ENCODE assay signal across 14 cellular contexts in the genomic region with DNA sequence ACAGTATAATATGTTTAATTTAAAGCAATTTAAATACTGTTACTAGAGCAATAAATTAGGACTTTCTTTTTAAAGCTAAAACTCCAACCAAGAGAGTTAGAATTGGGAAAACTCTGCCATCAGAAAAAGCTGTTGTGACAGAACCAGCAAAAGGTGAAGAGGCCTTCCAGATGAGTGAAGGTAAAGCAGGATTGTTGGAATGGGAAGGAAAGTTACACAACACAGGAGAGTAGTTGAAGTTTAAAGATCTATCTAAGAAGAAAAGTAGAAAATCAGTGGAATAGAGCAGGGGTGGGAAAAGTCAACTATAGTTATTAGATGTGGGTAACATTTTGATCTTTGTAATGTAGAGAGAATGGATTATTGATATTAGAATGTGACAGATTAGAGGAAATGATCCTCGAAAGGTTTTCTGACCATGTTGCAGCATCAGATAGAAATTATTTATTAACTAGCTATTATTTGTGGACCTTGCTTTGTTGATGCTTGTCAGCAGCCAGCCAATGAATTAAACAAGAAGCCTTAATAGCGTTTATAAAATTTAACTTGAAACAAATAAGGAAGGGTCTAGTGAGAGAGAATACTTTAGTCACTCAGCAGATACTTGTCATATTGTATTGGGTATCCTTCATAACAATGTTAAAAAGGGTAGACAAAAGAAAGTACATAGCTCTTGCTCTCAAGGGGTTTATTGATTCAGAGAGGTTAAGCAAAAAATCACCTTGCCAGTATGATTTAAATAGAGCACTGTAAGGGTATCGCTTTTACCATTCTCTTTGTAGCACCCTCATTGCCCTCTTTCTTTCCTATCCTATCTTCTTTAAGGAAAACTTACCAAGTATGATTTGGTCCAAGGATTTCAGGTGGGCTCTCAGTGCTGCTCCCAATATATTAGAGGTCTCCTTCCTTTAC. TPM values are rescaled to one million over a fixed set of nuclear protein-coding genes. Genes with fewer than 3 reads are reported as not detected.
DNase-seq lines count a peak whose midpoint lies in the region; ATAC-seq lines count a peak whose summit lies in the region.
"Had no signal": no experiment of that assay in that cellular context is flagged by ENCODE, and none has a peak within 500 bp of the region (broad histone marks: within the 10 kb centered on the region; RNA-seq: fewer than 3 reads in every experiment).

No MANE protein-coding gene starts in this region.

- DNase-seq in activated naive CD4-positive, alpha-beta T cell treated with anti-CD3 and anti-CD28 coated beads, Interleukin-2, amount 50 U/mL, for 16 hours = no peak
- DNase-seq in central memory CD8-positive, alpha-beta T cell (ENCODE audit: low spot score in 2 of 2) = no peak
- DNase-seq in naive B cell = no peak
- no peak for DNase-seq in ecto neural progenitor cell (ENCODE audit: low spot score)
- DNase-seq in aorta = no peak
- DNase-seq: ACHN; Calu3; CD4-positive, CD25-positive, alpha-beta regulatory T cell; DMS 273 treated with DMSO at 0.1 percent for 48 hours; H7 had no signal

- H3K36me3 Mint-ChIP-seq in activated naive CD4-positive, alpha-beta T cell treated with anti-CD3 and anti-CD28 coated beads, Interleukin-2, amount 50 U/mL, for 24 hours = peaks cover 24% of the 10 kb centered on the region
- H3K36me3 Mint-ChIP-seq in central memory CD8-positive, alpha-beta T cell (ENCODE audit: insufficient read depth) = peaks cover 40% of the 10 kb centered on the region
- peaks cover 33 to 38% of the 10 kb centered on the region in 2 donors for H3K36me3 Mint-ChIP-seq in naive B cell

- H3K4me3 Mint-ChIP-seq in activated naive CD4-positive, alpha-beta T cell treated with anti-CD3 and anti-CD28 coated beads, Interleukin-2, amount 50 U/mL, for 24 hours = no peak overlapping the region
- no peak overlapping the region for H3K4me3 Mint-ChIP-seq in central memory CD8-positive, alpha-beta T cell
- H3K4me3 Mint-ChIP-seq in naive B cell = no peak overlapping the region
- H3K4me3 Mint-ChIP-seq: GM23338 had no signal

- no peaks in the 10 kb centered on the region for H3K4me1 ChIP-seq in aorta (ENCODE audit: control insufficient read depth in 1 of 2, insufficient read depth in 2 of 2, low read length in 2 of 2)

- H3K4me1 Mint-ChIP-seq in activated naive CD4-positive, alpha-beta T cell treated with anti-CD3 and anti-CD28 coated beads, Interleukin-2, amount 50 U/mL, for 24 hours = no peaks in the 10 kb centered on the region
- H3K4me1 Mint-ChIP-seq in central memory CD8-positive, alpha-beta T cell = peaks cover 12% of the 10 kb centered on the region
- H3K4me1 Mint-ChIP-seq in naive B cell = peaks cover 0 to 8% (median under 1%) of the 10 kb centered on the region in 3 donors
- H3K4me1 Mint-ChIP-seq: GM23338 had no signal

- WGBS in aorta, 2 donors = 98% methylated on average over 3 of the region's 3 CpGs

- peak overlapping the region; percentile 1 for H3K27ac Mint-ChIP-seq in activated naive CD4-positive, alpha-beta T cell treated with anti-CD3 and anti-CD28 coated beads, Interleukin-2, amount 50 U/mL, for 24 hours
- H3K27ac Mint-ChIP-seq in central memory CD8-positive, alpha-beta T cell (ENCODE audit: low read depth) = peak overlapping the region; percentile 42
- peak overlapping the region in 5 of 6 donors; percentile 21 to 75 (median 28) for H3K27ac Mint-ChIP-seq in naive B cell
- H3K27ac Mint-ChIP-seq: GM23338 had no signal

- H3K27me3 Mint-ChIP-seq in activated naive CD4-positive, alpha-beta T cell treated with anti-CD3 and anti-CD28 coated beads, Interleukin-2, amount 50 U/mL, for 24 hours = no peaks in the 10 kb centered on the region
- no peaks in the 10 kb centered on the region for H3K27me3 Mint-ChIP-seq in central memory CD8-positive, alpha-beta T cell
- no peaks in the 10 kb centered on the region for H3K27me3 Mint-ChIP-seq in naive B cell
- H3K27me3 Mint-ChIP-seq: CD4-positive, CD25-positive, alpha-beta regulatory T cell had no signal

- intact Hi-C loops in aorta (cut with DNase I) = no loop called here

- ATAC-seq in central memory CD8-positive, alpha-beta T cell (replicated peaks; ENCODE audit: extremely low read depth, poor library complexity, severe bottlenecking) = no peak
- ATAC-seq in naive B cell (ENCODE audit: low read depth in 2 of 2) = no peak
- ATAC-seq in HG03520 (IDR thresholded peaks at IDR 0.05; ENCODE audit: unreplicated experiment) = no peak
- no peak for ATAC-seq in aorta (ENCODE audit: low FRiP score)
- ATAC-seq: GM23338 had no signal

- no peaks in the 10 kb centered on the region for H3K9me3 ChIP-seq in aorta (ENCODE audit: control insufficient read depth, low read length)
- H3K9me3 ChIP-seq: BLaER1 treated with 17β-estradiol and CSF1 and Interleukin-3, amounts not matched to agents 10 nM and 100 nM had no signal

- no peak overlapping the region for H3K4me3 ChIP-seq in aorta (ENCODE audit: low read length in 2 of 2)
- H3K4me3 ChIP-seq: BLaER1 treated with 17β-estradiol and CSF1 and Interleukin-3, amounts not matched to agents 10 nM and 100 nM; GM23338 had no signal

- peaks cover 3 to 4% of the 10 kb centered on the region in 2 donors for H3K36me3 ChIP-seq in aorta (ENCODE audit: control insufficient read depth in 1 of 2, insufficient read depth in 2 of 2, low read length in 1 of 2)

- no peaks in the 10 kb centered on the region for H3K9me3 Mint-ChIP-seq in activated naive CD4-positive, alpha-beta T cell treated with anti-CD3 and anti-CD28 coated beads, Interleukin-2, amount 50 U/mL, for 24 hours
- H3K9me3 Mint-ChIP-seq in central memory CD8-positive, alpha-beta T cell = no peaks in the 10 kb centered on the region
- no peaks in the 10 kb centered on the region for H3K9me3 Mint-ChIP-seq in naive B cell
- H3K9me3 Mint-ChIP-seq: CD4-positive, CD25-positive, alpha-beta regulatory T cell; GM23338 had no signal

- no peak overlapping the region for H3K27ac ChIP-seq in aorta (ENCODE audit: low read depth in 1 of 2, low read length in 2 of 2)
- H3K27ac ChIP-seq: BLaER1 treated with 17β-estradiol and CSF1 and Interleukin-3, amounts not matched to agents 10 nM and 100 nM had no signal

- H3K27me3 ChIP-seq in aorta (ENCODE audit: control insufficient read depth in 1 of 2, insufficient read depth in 2 of 2, low read length in 1 of 2) = no peaks in the 10 kb centered on the region
- H3K27me3 ChIP-seq: BLaER1 treated with 17β-estradiol and CSF1 and Interleukin-3, amounts not matched to agents 10 nM and 100 nM had no signal

RNA-seq across cellular contexts. Expression of gene DYSF, which starts 24.6 kb away (rescaled TPM):
- polyA plus RNA-seq in naive B cell (ENCODE audit: low read depth in 6 of 6) (1 to 10 TPM in 1 of 6 donors, under 1 TPM in 1, not detected in 4; 0.09 to 3.2 TPM), aorta (10 to 100 TPM in 1 of 2 donors, 1 to 10 TPM in 1; 3.1 to 13.8 TPM)
- total RNA-seq in aorta = 10 to 100 TPM; 21.3 to 28.8 TPM
